ENCODE assay signal across 8 cellular contexts in genomic region chr2:45494275-45494977, GRCh38.
A peak's percentile ranks its signal among the peaks of the same experiment; 100 is the strongest.
DNase-seq lines count a peak whose midpoint lies in the region; ATAC-seq, FAIRE-seq and TF ChIP-seq lines count a peak whose summit lies in the region.

No MANE protein-coding gene starts in this region.

- RAD21 ChIA-PET in HCT116 (lab: Charles Lee; ENCODE audit: low non-redundant PET in 1 of 2, low total read pairs in 2 of 2, uncharacterized antibody in 2 of 2, unreplicated experiment in 2 of 2), result interaction anchor here (0.6 to 1.7 kb wide), 5 partner anchors 305 to 513 kb away, joined by 4 to 7 read pairs (median 5); no protein-coding TSS in a partner anchor

- no peak for TF ChIP-seq POLR2A in HCT116 (IDR thresholded peaks at IDR 0.05; ENCODE audit: borderline replicate concordance, extremely low read depth, insufficient read depth, insufficient read length)
- TF ChIP-seq POLR2A in K562 (conservative IDR thresholded peaks at IDR 0.05), result no peak
- no peak for TF ChIP-seq POLR2A in upper lobe of left lung (IDR thresholded peaks at IDR 0.05)

- H2AFZ ChIP-seq in HCT116 (ENCODE audit: low read depth, low read length, poor library complexity, severe bottlenecking) (no peak overlapping the region), K562 (ENCODE audit: low read depth, low read length) (no peak overlapping the region)

- H3K9ac ChIP-seq in HCT116 (ENCODE audit: low read length), result no peak overlapping the region
- H3K9ac ChIP-seq in K562 (ENCODE audit: insufficient read depth in 1 of 2, low read depth in 2 of 2, low read length in 2 of 2), result no peak overlapping the region

- peak; percentile 73 for DNase-seq in COR-L47 (lab: John Stamatoyannopoulos, UW)
- peak; percentile 40 for DNase-seq in HCT116 (ENCODE audit: low read depth, low spot score)
- peak; percentile 36 to 67 for DNase-seq in NCI-H446 (lab: John Stamatoyannopoulos, UW)
- peak; percentile 20 to 64 (median 25) for DNase-seq in K562 (ENCODE audit: extremely low read depth in 1 of 4, low spot score in 3 of 4)
- peak; percentile 65 for DNase-seq in kidney glomerular epithelial cell (lab: John Stamatoyannopoulos, UW)
- DNase-seq in upper lobe of left lung, result no peak
- no peak for DNase-seq in HK-2 (ENCODE audit: unreplicated experiment)

- H3K79me2 ChIP-seq in HCT116 (ENCODE audit: insufficient read depth, low read length) (no peaks in the 10 kb centered on the region), K562 (ENCODE audit: control insufficient read depth, insufficient read depth, low read length) (no peaks in the 10 kb centered on the region)

- TF ChIP-seq EP300 in K562 (IDR thresholded peaks at IDR 0.05; ENCODE audit: low read length) (no peak), upper lobe of left lung (IDR thresholded peaks at IDR 0.05) (no peak)

- BruUV-seq in HCT116 (replicated peaks; lab: Mats Ljungman, UMichigan) (no TSS peak), K562 (replicated peaks; lab: Mats Ljungman, UMichigan) (no TSS peak)

- POLR2A ChIA-PET in HCT116 (lab: Charles Lee) (no interaction called here), K562 (lab: Yijun Ruan, JAX) (interaction anchor here (2.2 kb wide), 1 partner anchor 11 kb away, joined by 4 read pairs; no protein-coding TSS in a partner anchor)

- no peaks in the 10 kb centered on the region for H3K9me1 ChIP-seq in K562 (ENCODE audit: control insufficient read depth, insufficient read depth, low read length)

- no peaks in the 10 kb centered on the region for H3K36me3 ChIP-seq in HCT116 (ENCODE audit: control insufficient read depth in 1 of 2, insufficient read depth in 2 of 2, low read length in 2 of 2)
- no peaks in the 10 kb centered on the region for H3K36me3 ChIP-seq in K562 (ENCODE audit: control insufficient read depth, insufficient read depth, low read length)
- H3K36me3 ChIP-seq in upper lobe of left lung, result no peaks in the 10 kb centered on the region

- H4K20me1 ChIP-seq in HCT116 (ENCODE audit: insufficient read depth) (no peaks in the 10 kb centered on the region), K562 (replicated peaks; ENCODE audit: control insufficient read depth, insufficient read depth, low read length) (no peaks in the 10 kb centered on the region; the same call in 1 of the 2 replicates)

- H3K4me3 ChIP-seq in HCT116 (replicated peaks in 1 of 2; ENCODE audit: low read depth in 1 of 2, low read length in 2 of 2), result no peak overlapping the region
- no peak overlapping the region for H3K4me3 ChIP-seq in K562
- no peak overlapping the region for H3K4me3 ChIP-seq in upper lobe of left lung

- H3K4me1 ChIP-seq in HCT116 (ENCODE audit: control insufficient read depth in 1 of 2, insufficient read depth in 2 of 2, low read length in 2 of 2) (no peaks in the 10 kb centered on the region), K562 (replicated peaks in 1 of 2; ENCODE audit: control insufficient read depth in 2 of 2, insufficient read depth in 2 of 2, low read length in 2 of 2) (no peaks in the 10 kb centered on the region), upper lobe of left lung (peaks cover 0 to 5% (median 4%) of the 10 kb centered on the region in 4 donors)

- in situ Hi-C loops in K562 (cut with MboI), result loop anchor here (5.0 kb wide), 1 partner anchor 517 kb away; no protein-coding TSS in a partner anchor

- WGBS in K562 (ENCODE audit: insufficient coverage, low coverage, missing lambda C conversion rate), result 0% methylated on average over 2 of the region's 2 CpGs
- 8% methylated on average over 2 of the region's 2 CpGs for WGBS in upper lobe of left lung, 2 donors

- peak; percentile 80 for FAIRE-seq in K562 (lab: Jason Lieb, UNC)

- no peaks in the 10 kb centered on the region for H3K9me2 ChIP-seq in HCT116 (ENCODE audit: insufficient read depth)

- H3K27me3 ChIP-seq in HCT116 (ENCODE audit: insufficient read depth, low read length) (no peaks in the 10 kb centered on the region), K562 (ENCODE audit: control insufficient read depth in 2 of 2, insufficient read depth in 2 of 2, low read length in 2 of 2) (no peaks in the 10 kb centered on the region), upper lobe of left lung (no peaks in the 10 kb centered on the region)

- intact Hi-C loops in HCT116 (cut with micrococcal nuclease) (loop anchor here (1.0 to 10.0 kb wide), 2 partner anchors 513 to 1620 kb away; no protein-coding TSS in a partner anchor), K562 (cut with micrococcal nuclease) (loop anchor here (1.0 to 10.0 kb wide), 2 partner anchors 160 to 513 kb away; no protein-coding TSS in a partner anchor)

- peak; percentile 89 for TF ChIP-seq RAD21 in HCT116 (IDR thresholded peaks at IDR 0.05; ENCODE audit: low read depth)
- peak; percentile 78 to 83 for TF ChIP-seq RAD21 in K562 (CRISPR knock-in tag; conservative IDR thresholded peaks at IDR 0.05 in 1 of 2, IDR thresholded peaks at IDR 0.05 in 1 of 2)

- H3K9me3 ChIP-seq in HCT116 (ENCODE audit: control insufficient read depth in 1 of 2, insufficient read depth in 1 of 2, low read depth in 1 of 2, low read length in 2 of 2) (no peaks in the 10 kb centered on the region), K562 (replicated peaks; ENCODE audit: control insufficient read depth, insufficient read depth, low read depth, low read length) (no peaks in the 10 kb centered on the region), upper lobe of left lung (no peaks in the 10 kb centered on the region)

- TF ChIP-seq CTCF in HCT116 (IDR thresholded peaks at IDR 0.05 in 2 of 3, conservative IDR thresholded peaks at IDR 0.05 in 1 of 3; ENCODE audit: borderline replicate concordance in 1 of 3, insufficient read depth in 1 of 3, low read depth in 2 of 3, low read length in 2 of 3) (peak; percentile 70 to 80 (median 78)), K562 (IDR thresholded peaks at IDR 0.05 in 2 of 3, conservative IDR thresholded peaks at IDR 0.05 in 1 of 3; ENCODE audit: insufficient read depth in 2 of 3, low read depth in 1 of 3, low read length in 3 of 3) (peak; percentile 49 to 82 (median 56); a peak in 5 of 6 replicates), upper lobe of left lung (IDR thresholded peaks at IDR 0.05) (peak; percentile 35 to 78 (median 54))

- CTCF ChIA-PET in HCT116 (lab: Charles Lee) (interaction anchor here (0.6 to 4.3 kb wide), 5 partner anchors 9 to 539 kb away, joined by 3 to 62 read pairs (median 3); no protein-coding TSS in a partner anchor), K562 (lab: Yijun Ruan, JAX; ENCODE audit: low intra/inter-chr PET ratio) (interaction anchor here (1.3 to 3.3 kb wide), 2 partner anchors 513 to 1014 kb away, joined by 10 to 38 read pairs; no protein-coding TSS in a partner anchor)

- peak; percentile 61; the same call in 1 of the 2 replicates for ATAC-seq in HCT116
- ATAC-seq in K562, result peak; percentile 49; the same call in 1 of the 3 replicates
- no peak for ATAC-seq in upper lobe of left lung (ENCODE audit: low FRiP score in 2 of 2)
- no peak for ATAC-seq in GM19467 (IDR thresholded peaks at IDR 0.05; ENCODE audit: unreplicated experiment)

- H3K4me2 ChIP-seq in HCT116 (ENCODE audit: low read length) (no peak overlapping the region), K562 (ENCODE audit: insufficient read depth, low read length) (no peak overlapping the region)

- H3K27ac ChIP-seq in HCT116 (ENCODE audit: low read depth, low read length), result no peak overlapping the region
- H3K27ac ChIP-seq in K562 (ENCODE audit: extremely low read depth, low read depth, low read length), result no peak overlapping the region
- H3K27ac ChIP-seq in upper lobe of left lung, result no peak overlapping the region

TF ChIP-seq in HCT116, 20 proteins besides CTCF, POLR2A, EP300 and RAD21 (continues in another document):
- TF ChIP-seq CEBPB (IDR thresholded peaks at IDR 0.05; ENCODE audit: low read depth) (no peak), ATF3 (IDR thresholded peaks at IDR 0.05) (no peak), SP1 (IDR thresholded peaks at IDR 0.05; ENCODE audit: low read depth) (no peak), ZFX (IDR thresholded peaks at IDR 0.05) (no peak), EZH2phosphoT487 (IDR thresholded peaks at IDR 0.05; ENCODE audit: borderline replicate concordance) (no peak), YY1 (IDR thresholded peaks at IDR 0.05; ENCODE audit: extremely low read depth, insufficient replicate concordance, low read depth, low read length) (no peak), FOSL1 (IDR thresholded peaks at IDR 0.05; ENCODE audit: low read depth) (no peak)

TF ChIP-seq in K562, 482 proteins besides CTCF, POLR2A, EP300 and RAD21 (continues in another document):
- TF ChIP-seq MLLT1 (IDR thresholded peaks at IDR 0.05), result no peak
- TF ChIP-seq ZNF830 (CRISPR knock-in tag; IDR thresholded peaks at IDR 0.05), result no peak
- TF ChIP-seq MXD1 (CRISPR knock-in tag; IDR thresholded peaks at IDR 0.05; ENCODE audit: borderline replicate concordance, poor library complexity, severe bottlenecking), result no peak
- no peak for TF ChIP-seq PCBP2 (IDR thresholded peaks at IDR 0.05; ENCODE audit: low read depth, low read length, poor library complexity, severe bottlenecking)
- TF ChIP-seq ETS1 (conservative IDR thresholded peaks at IDR 0.05; ENCODE audit: control insufficient read depth, low read depth, low read length), result no peak
- no peak for TF ChIP-seq CEBPG (CRISPR knock-in tag; IDR thresholded peaks at IDR 0.05)
- no peak for TF ChIP-seq CEBPG (tag; conservative IDR thresholded peaks at IDR 0.05 in 1 of 2, IDR thresholded peaks at IDR 0.05 in 1 of 2)

Comparison
In these comparisons a context has a peak if more than half of its experiments do, and no peak if none do; other contexts are left out.
1. DNase-seq: peak in COR-L47 (single experiment), HCT116 (single experiment), NCI-H446 (2 of 2), K562 (4 of 4) and kidney glomerular epithelial cell (single experiment); none in upper lobe of left lung (0 of 2) and HK-2 (single experiment).
2. ATAC-seq: peak in HCT116 (single experiment) and K562 (single experiment); none in upper lobe of left lung (0 of 2) and GM19467 (single experiment).
3. Peak in every context shown above with its lines, with median percentiles within 50 percentile points of each other: CTCF ChIP-seq.